20 cellular contexts compared by ENCODE assay signal in the genomic region with DNA sequence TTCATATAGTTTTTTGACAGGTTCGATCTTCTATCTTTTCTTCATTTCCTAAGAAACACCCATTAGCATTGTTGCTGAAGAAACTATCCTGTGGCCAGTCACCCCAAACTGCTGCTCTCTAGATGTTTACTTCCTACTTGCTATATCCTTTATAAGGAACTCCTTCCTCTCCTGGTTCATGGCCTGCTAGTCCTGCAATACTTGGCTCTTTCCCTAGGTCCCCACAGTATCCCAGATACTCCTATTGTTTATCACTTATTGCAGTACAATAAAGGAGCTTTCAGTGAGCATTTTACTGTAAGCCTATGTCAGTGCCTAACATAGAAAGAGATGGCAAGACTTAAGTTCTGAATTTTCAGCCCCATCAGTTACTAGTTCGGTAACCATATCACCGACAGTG. TPM values are rescaled to one million over a fixed set of nuclear protein-coding genes. Genes with fewer than 3 reads are reported as not detected.
DNase-seq lines count a peak whose midpoint lies in the region; ATAC-seq, FAIRE-seq and TF ChIP-seq lines count a peak whose summit lies in the region.
"Had no signal": no experiment of that assay in that cellular context is flagged by ENCODE, and none has a peak within 500 bp of the region (broad histone marks: within the 10 kb centered on the region; RNA-seq: fewer than 3 reads in every experiment).

No MANE protein-coding gene starts in this region.

- POLR2A ChIA-PET in HepG2 (lab: Yijun Ruan, JAX): no interaction called here

- no peaks in the 10 kb centered on the region for H3K9me3 ChIP-seq in HepG2 (ENCODE audit: low read length)
- H3K9me3 ChIP-seq in right lobe of liver: no peaks in the 10 kb centered on the region
- H3K9me3 ChIP-seq: BE2C had no signal

- H3K27me3 Mint-ChIP-seq in neural crest cell (ENCODE audit: low read depth): no peaks in the 10 kb centered on the region

- H3K4me2 ChIP-seq in HepG2 (ENCODE audit: low read depth, low read length): peak overlapping the region; percentile 34

- H4K20me1 ChIP-seq in HepG2 (ENCODE audit: insufficient read depth, low read length): no peaks in the 10 kb centered on the region

- H3K4me1 ChIP-seq in HepG2 (ENCODE audit: insufficient read depth, low read length) (peaks cover 43% of the 10 kb centered on the region), right lobe of liver (peaks cover 0 to 41% (median 10%) of the 10 kb centered on the region in 4 donors)
- H3K4me1 ChIP-seq: BE2C had no signal

- H3K79me2 ChIP-seq in HepG2 (ENCODE audit: insufficient read depth, low read length): peaks cover 27% of the 10 kb centered on the region

- H2AFZ ChIP-seq in HepG2 (ENCODE audit: low read length): no peak overlapping the region
- H2AFZ ChIP-seq: GM23248 had no signal

- H3K4me3 ChIP-seq in HepG2 (replicated peaks in 1 of 3; ENCODE audit: insufficient read depth in 1 of 3, low read depth in 2 of 3, low read length in 3 of 3) (no peak overlapping the region), right lobe of liver (no peak overlapping the region)
- H3K4me3 ChIP-seq: GM12878, GM23248 had no signal

- DNase-seq in HepG2 (ENCODE audit: low spot score): no peak
- no peak for DNase-seq in right lobe of liver
- DNase-seq in dermis blood vessel endothelial cell: peak; percentile 52
- no peak for DNase-seq in neural crest cell (ENCODE audit: low read depth, low spot score)
- DNase-seq in urothelium cell line (ENCODE audit: low spot score): no peak
- DNase-seq in substantia nigra (lab: John Stamatoyannopoulos, UW): no peak
- DNase-seq in D721Med (ENCODE audit: insufficient read length, low spot score): no peak
- DNase-seq in NCI-H748 (lab: John Stamatoyannopoulos, UW; ENCODE audit: unreplicated experiment): no peak
- DNase-seq: BE2C; CD8-positive, alpha-beta T cell; COR-L47; DMS79; GM23248 had no signal

- H3K36me3 ChIP-seq in HepG2 (replicated peaks in 1 of 2; ENCODE audit: control insufficient read depth in 1 of 2, insufficient read depth in 2 of 2, low read length in 2 of 2): no peaks in the 10 kb centered on the region
- no peaks in the 10 kb centered on the region for H3K36me3 ChIP-seq in right lobe of liver
- H3K36me3 ChIP-seq: BE2C had no signal

- no TSS peak for BruUV-seq in HepG2 (replicated peaks; lab: Mats Ljungman, UMichigan)

- no peaks in the 10 kb centered on the region for H3K9me3 Mint-ChIP-seq in neural crest cell
- H3K9me3 Mint-ChIP-seq: CD8-positive, alpha-beta T cell had no signal

- TF ChIP-seq RAD21 in HepG2 (CRISPR knock-in tag; IDR thresholded peaks at IDR 0.05): no peak

- TF ChIP-seq CTCF in HepG2 (CRISPR knock-in tag; IDR thresholded peaks at IDR 0.05) (no peak), right lobe of liver (IDR thresholded peaks at IDR 0.05) (no peak), neural crest cell (conservative IDR thresholded peaks at IDR 0.05) (no peak), D721Med (IDR thresholded peaks at IDR 0.05; ENCODE audit: insufficient read depth, missing control alignments) (no peak)

- H3K4me3 Mint-ChIP-seq in neural crest cell: peak overlapping the region; percentile 39
- H3K4me3 Mint-ChIP-seq: CD8-positive, alpha-beta T cell had no signal

- no peak overlapping the region for H3K27ac Mint-ChIP-seq in neural crest cell (ENCODE audit: unreplicated experiment)
- H3K27ac Mint-ChIP-seq: CD8-positive, alpha-beta T cell had no signal

- intact Hi-C loops in HepG2 (cut with micrococcal nuclease; ENCODE audit: unreplicated experiment): no loop called here
- intact Hi-C loops in right lobe of liver (cut with DNase I): no loop called here

- H3K9ac ChIP-seq in HepG2 (ENCODE audit: insufficient read depth, low read depth, low read length): no peak overlapping the region
- H3K9ac ChIP-seq: GM23248 had no signal

- 72% methylated on average over 3 of the region's 3 CpGs for WGBS in HepG2 (ENCODE audit: low lambda C conversion rate)
- 71% methylated on average over 3 of the region's 3 CpGs for WGBS in right lobe of liver (ENCODE audit: insufficient coverage, low coverage, low lambda C conversion rate, missing lambda C conversion rate)

- H3K27ac ChIP-seq in HepG2 (ENCODE audit: extremely low read length, insufficient read depth, low read length) (no peak overlapping the region), right lobe of liver (peak overlapping the region in 1 of 3 donors; percentile 99), substantia nigra (ENCODE audit: low read depth, low read length, poor library complexity, severe bottlenecking) (no peak overlapping the region)
- H3K27ac ChIP-seq: C4-2B, GM23248, HL-60 had no signal

- FAIRE-seq in HepG2 (lab: Jason Lieb, UNC) (no peak), urothelium cell line (lab: Jason Lieb, UNC) (peak; percentile 17), D721Med (lab: Jason Lieb, UNC) (no peak)
- FAIRE-seq: A204.1, GM12878, GM18507, H54 had no signal

- CTCF ChIA-PET in HepG2 (lab: Yijun Ruan, JAX; ENCODE audit: low intra/inter-chr PET ratio, low total read pairs): no interaction called here

- TF ChIP-seq POLR2A in HepG2 (IDR thresholded peaks at IDR 0.05; ENCODE audit: insufficient read depth in 1 of 2, low read depth in 2 of 2, low read length in 2 of 2): no peak
- no peak for TF ChIP-seq POLR2A in right lobe of liver (IDR thresholded peaks at IDR 0.05)

- no peaks in the 10 kb centered on the region for H3K36me3 Mint-ChIP-seq in neural crest cell (ENCODE audit: low read depth)

- in situ Hi-C loops in HepG2 (cut with HindIII; ENCODE audit: extremely low pct_ligation_motif_present, low pct_unique_long_range_greater_than_20kb): no loop called here

- ATAC-seq in HepG2 (no peak), right lobe of liver (no peak)
- ATAC-seq: CD8-positive, alpha-beta T cell; GM12878; HCT116 had no signal

- H3K27me3 ChIP-seq in HepG2 (ENCODE audit: control insufficient read depth in 1 of 2, insufficient read depth in 2 of 2, low read length in 2 of 2): no peaks in the 10 kb centered on the region; a peak in 1 of 5 replicates
- no peaks in the 10 kb centered on the region for H3K27me3 ChIP-seq in right lobe of liver

- TF ChIP-seq EP300 in HepG2 (IDR thresholded peaks at IDR 0.05; ENCODE audit: low read depth in 2 of 2, low read length in 2 of 2): no peak
- no peak for TF ChIP-seq EP300 in HepG2 (CRISPR knock-in tag; IDR thresholded peaks at IDR 0.05; ENCODE audit: borderline replicate concordance)

- H3K4me1 Mint-ChIP-seq in neural crest cell: peaks cover 32% of the 10 kb centered on the region

RNA-seq across cellular contexts. Expression of a gene that starts 2.8 kb away (rescaled TPM):
- total RNA-seq in HepG2 (2016; rRNA removed; fragmentation: Illumina TruSeq; extraction: Trizol) (49.9 and 71.6 TPM in 2 replicates), right lobe of liver (100 to 1,000 TPM in 5 of 6 experiments, 10 to 100 TPM in 1; 99.1 to 449 (median 221) TPM), dermis blood vessel endothelial cell (27.9 and 35.0 TPM in 2 replicates), neural crest cell (30.3 and 31.2 TPM in 2 replicates)
- total RNA-seq in HepG2 (2016; cell fraction: cytosol; rRNA removed; fragmentation: Illumina TruSeq; extraction: Trizol; ENCODE audit: low read depth): 2.8 and 3.1 TPM in 2 replicates
- total RNA-seq in HepG2 (2016; cell fraction: insoluble cytoplasmic fraction; rRNA removed; fragmentation: Illumina TruSeq; extraction: Trizol): 48.5 and 65.6 TPM in 2 replicates
- 7.8 and 9.3 TPM in 2 replicates for total RNA-seq in HepG2 (2016; cell fraction: membrane; rRNA removed; fragmentation: Illumina TruSeq; extraction: Trizol)
- 23.1 and 25.7 TPM in 2 replicates for total RNA-seq in HepG2 (2016; cell fraction: nucleus; rRNA removed; fragmentation: Illumina TruSeq; extraction: Trizol)
- 18.5 and 26.9 TPM in 2 replicates for polyA plus RNA-seq in HepG2 (2011; rRNA removed)
- polyA plus RNA-seq in HepG2 (2011; cell fraction: cytosol; rRNA removed): 14.8 and 16.9 TPM in 2 replicates
- polyA plus RNA-seq in HepG2 (2011; cell fraction: nucleus; rRNA removed): 6.1 and 8.5 TPM in 2 replicates
- polyA plus RNA-seq in HepG2 (2012): 6.4 and 21.1 TPM in 2 replicates
- 1.5 and 1.9 TPM in 2 replicates for polyA plus RNA-seq in HepG2 (2016; cell fraction: cytosol; fragmentation: Illumina TruSeq; extraction: Trizol; ENCODE audit: low read depth)
- 41.3 and 47.7 TPM in 2 replicates for polyA plus RNA-seq in HepG2 (2016; cell fraction: insoluble cytoplasmic fraction; fragmentation: Illumina TruSeq; extraction: Trizol; ENCODE audit: low read depth)
- polyA plus RNA-seq in HepG2 (2016; cell fraction: membrane; fragmentation: Illumina TruSeq; extraction: Trizol; ENCODE audit: low read depth): 3.2 and 3.8 TPM in 2 replicates
- 18.3 and 21.1 TPM in 2 replicates for polyA plus RNA-seq in HepG2 (2016; cell fraction: nucleus; fragmentation: Illumina TruSeq; extraction: Trizol; ENCODE audit: insufficient read depth, low read depth)
- 14.9 and 55.6 TPM in 2 replicates for polyA minus RNA-seq in HepG2 (2011; rRNA and poly(A)+ RNA removed; ENCODE audit: low replicate concordance)
- polyA minus RNA-seq in HepG2 (2011; cell fraction: cytosol; rRNA and poly(A)+ RNA removed): 25.7 and 29.4 TPM in 2 replicates
- 14.8 and 18.8 TPM in 2 replicates for polyA minus RNA-seq in HepG2 (2011; cell fraction: nucleus; rRNA and poly(A)+ RNA removed)

RNA-seq across cellular contexts. Expression of a gene that starts 3.3 kb away (rescaled TPM):
- 23.3 and 30.8 TPM in 2 replicates for total RNA-seq in HepG2 (2016; rRNA removed; fragmentation: Illumina TruSeq; extraction: Trizol)
- 4.7 and 6.4 TPM in 2 replicates for total RNA-seq in HepG2 (2016; cell fraction: cytosol; rRNA removed; fragmentation: Illumina TruSeq; extraction: Trizol; ENCODE audit: low read depth)
- 24.3 and 31.4 TPM in 2 replicates for total RNA-seq in HepG2 (2016; cell fraction: insoluble cytoplasmic fraction; rRNA removed; fragmentation: Illumina TruSeq; extraction: Trizol)
- 15.5 and 17.5 TPM in 2 replicates for total RNA-seq in HepG2 (2016; cell fraction: membrane; rRNA removed; fragmentation: Illumina TruSeq; extraction: Trizol)
- total RNA-seq in HepG2 (2016; cell fraction: nucleus; rRNA removed; fragmentation: Illumina TruSeq; extraction: Trizol): 14.2 and 14.4 TPM in 2 replicates
- polyA plus RNA-seq in HepG2 (2011; rRNA removed): 8.8 and 11.4 TPM in 2 replicates
- polyA plus RNA-seq in HepG2 (2011; cell fraction: cytosol; rRNA removed): 6.4 and 7.9 TPM in 2 replicates
- polyA plus RNA-seq in HepG2 (2011; cell fraction: nucleus; rRNA removed): 2.7 and 3.3 TPM in 2 replicates
- polyA plus RNA-seq in HepG2 (2012): 6.1 and 7.8 TPM in 2 replicates
- polyA plus RNA-seq in HepG2 (2016; cell fraction: cytosol; fragmentation: Illumina TruSeq; extraction: Trizol; ENCODE audit: low read depth): 2.0 and 2.3 TPM in 2 replicates
- polyA plus RNA-seq in HepG2 (2016; cell fraction: insoluble cytoplasmic fraction; fragmentation: Illumina TruSeq; extraction: Trizol; ENCODE audit: low read depth): 27.2 and 31.1 TPM in 2 replicates
- 7.5 and 8.9 TPM in 2 replicates for polyA plus RNA-seq in HepG2 (2016; cell fraction: membrane; fragmentation: Illumina TruSeq; extraction: Trizol; ENCODE audit: low read depth)
- 15.2 and 16.2 TPM in 2 replicates for polyA plus RNA-seq in HepG2 (2016; cell fraction: nucleus; fragmentation: Illumina TruSeq; extraction: Trizol; ENCODE audit: insufficient read depth, low read depth)
- 15.3 and 20.7 TPM in 2 replicates for polyA minus RNA-seq in HepG2 (2011; rRNA and poly(A)+ RNA removed; ENCODE audit: low replicate concordance)
- 4.3 and 7.2 TPM in 2 replicates for polyA minus RNA-seq in HepG2 (2011; cell fraction: cytosol; rRNA and poly(A)+ RNA removed)
- 8.8 and 10.3 TPM in 2 replicates for polyA minus RNA-seq in HepG2 (2011; cell fraction: nucleus; rRNA and poly(A)+ RNA removed)
- total RNA-seq in right lobe of liver: 10 to 100 TPM in 1 of 6 experiments, 1 to 10 TPM in 5; 2.3 to 59.5 (median 4.8) TPM
- 8.5 and 9.6 TPM in 2 replicates for total RNA-seq in dermis blood vessel endothelial cell
- total RNA-seq in neural crest cell: 22.3 and 22.4 TPM in 2 replicates
